Comparison of ENCODE assay signal across 35 cellular contexts in genomic region chr2:65273344-65273743, GRCh38.
"Had no signal": no experiment of that assay in that cellular context is flagged by ENCODE, and none has a peak within 500 bp of the region (broad histone marks: within the 10 kb centered on the region; RNA-seq: fewer than 3 reads in every experiment).

No MANE protein-coding gene starts in this region.

- H3K4me1 ChIP-seq: body of pancreas had no signal

- DNase-seq: activated B cell treated with CpG ODN at 0.5 μM for 24 hours; activated CD4-positive, alpha-beta memory T cell treated with anti-CD3 and anti-CD28 coated beads for 36 hours; activated CD4-positive, alpha-beta T cell treated with anti-CD3 and anti-CD28 coated beads for 4 hours; activated CD4-positive, alpha-beta T cell treated with anti-CD3 and anti-CD28 coated beads, Interleukin-2, amount 10 ng/mL, durations not matched to agents 24 days and 14 days; activated CD4-positive, alpha-beta T cell treated with anti-CD3 and anti-CD28 coated beads, Interleukin-2, amount 50 U/mL, for 1 hour; activated CD4-positive, alpha-beta T cell treated with anti-CD3 and anti-CD28 coated beads, Interleukin-2, amount 50 U/mL, for 4 hours; activated CD4-positive, CD25-positive, alpha-beta regulatory T cell treated with anti-CD3 and anti-CD28 coated beads, Interleukin-2, amount 50 U/mL, for 72 hours; activated CD8-positive, alpha-beta memory T cell treated with anti-CD3 and anti-CD28 coated beads, Interleukin-2, amount 50 U/mL, for 4 hours; activated CD8-positive, alpha-beta T cell treated with anti-CD3 and anti-CD28 coated beads for 36 hours; activated effector memory CD4-positive, alpha-beta T cell treated with anti-CD3 and anti-CD28 coated beads, Interleukin-2, amount 50 U/mL, for 16 hours; activated gamma-delta T cell treated with Interleukin-2 at 50 U/mL for 16 hours; activated naive CD4-positive, alpha-beta T cell; activated naive CD4-positive, alpha-beta T cell treated with anti-CD3 and anti-CD28 coated beads for 36 hours; activated naive CD4-positive, alpha-beta T cell treated with anti-CD3 and anti-CD28 coated beads, Interleukin-2, amount 50 U/mL, for 16 hours; activated T-cell treated with anti-CD3 and anti-CD28 coated beads for 4 hours; activated T-cell treated with anti-CD3 and anti-CD28 coated beads, Interleukin-2, amount 50 U/mL, for 1 hour; activated T-cell treated with anti-CD3 and anti-CD28 coated beads, Interleukin-2, amount 50 U/mL, for 4 hours; activated T-cell treated with anti-CD3 and anti-CD28 coated beads, Interleukin-2, amount 50 U/mL, for 72 hours; adrenal gland; amniotic stem cell; aorta; body of pancreas; brain microvascular endothelial cell; central memory CD4-positive, alpha-beta T cell; cerebellar nuclear complex; T-helper 1 cell; T-helper 2 cell; T-helper 9 cell had no signal

- H3K27me3 ChIP-seq: adrenal gland, body of pancreas, brain microvascular endothelial cell, breast epithelium had no signal

- H3K27ac ChIP-seq: adrenal gland, body of pancreas, brain microvascular endothelial cell, breast epithelium, VCaP had no signal

- H3K36me3 ChIP-seq: breast epithelium had no signal

- ATAC-seq: activated CD8-positive, alpha-beta T cell treated with anti-CD3 and anti-CD28 coated beads for 36 hours; activated naive CD4-positive, alpha-beta T cell treated with anti-CD3 and anti-CD28 coated beads, Interleukin-2, amount 50 U/mL, for 72 hours; activated T-cell treated with anti-CD3 and anti-CD28 coated beads, Interleukin-2, amount 50 U/mL, for 4 hours; activated T-cell treated with anti-CD3 and anti-CD28 coated beads, Interleukin-2, amount 50 U/mL, for 72 hours; activated T-helper 17 cell treated with anti-CD3 and anti-CD28 coated beads, Interleukin-2, amount 50 U/mL, for 72 hours; body of pancreas had no signal

- H3K4me3 ChIP-seq: adrenal gland, body of pancreas, breast epithelium had no signal

- H3K27ac Mint-ChIP-seq: activated B cell treated with CpG ODN at 0.5 μM for 24 hours; activated CD4-positive, alpha-beta memory T cell treated with anti-CD3 and anti-CD28 coated beads for 36 hours; activated CD4-positive, alpha-beta T cell treated with anti-CD3 and anti-CD28 coated beads, Interleukin-2, amount 10 ng/mL, durations not matched to agents 24 days and 14 days; activated CD8-positive, alpha-beta T cell treated with anti-CD3 and anti-CD28 coated beads for 36 hours; activated naive CD4-positive, alpha-beta T cell treated with anti-CD3 and anti-CD28 coated beads for 36 hours; activated T-helper 1 cell treated with anti-CD3 and anti-CD28 coated beads, Interleukin-12 subunit alpha, Interleukin-12 subunit beta, Interleukin-2, Interleukin-4 antibody, amounts not matched to agents 30 ng/mL and 10 ng/mL and 1 ng/mL, durations not matched to agents 14 hours and 24 hours and 36 hours; activated T-helper 17 cell treated with anti-CD3 and anti-CD28 coated beads, Interleukin-2, amount 50 U/mL, for 72 hours; T-helper 1 cell treated with Interleukin-12 subunit alpha and Interleukin-12 subunit beta and Interleukin-4 antibody, amounts not matched to agents 30 μg/mL and 1 μg/mL, for 36 hours; T-helper 2 cell treated with Interferon-gamma antibody and Interleukin-4, amounts not matched to agents 5 μg/mL and 100 μg/mL, for 36 hours had no signal

- H3K27me3 Mint-ChIP-seq: activated B cell treated with CpG ODN at 0.5 μM for 24 hours; activated CD4-positive, alpha-beta memory T cell treated with anti-CD3 and anti-CD28 coated beads for 36 hours; activated CD4-positive, alpha-beta T cell treated with anti-CD3 and anti-CD28 coated beads, Interleukin-2, amount 10 ng/mL, durations not matched to agents 24 days and 14 days; activated CD8-positive, alpha-beta T cell treated with anti-CD3 and anti-CD28 coated beads for 36 hours; activated T-helper 17 cell treated with anti-CD3 and anti-CD28 coated beads, Interleukin-2, amount 50 U/mL, for 72 hours had no signal

- H3K4me3 Mint-ChIP-seq: activated B cell treated with CpG ODN at 0.5 μM for 24 hours; activated CD4-positive, alpha-beta memory T cell treated with anti-CD3 and anti-CD28 coated beads for 36 hours; activated CD4-positive, alpha-beta T cell treated with anti-CD3 and anti-CD28 coated beads, Interleukin-2, amount 10 ng/mL, durations not matched to agents 24 days and 14 days; activated CD8-positive, alpha-beta T cell treated with anti-CD3 and anti-CD28 coated beads for 36 hours; activated naive CD4-positive, alpha-beta T cell treated with anti-CD3 and anti-CD28 coated beads for 36 hours; activated T-cell treated with anti-CD3 and anti-CD28 coated beads, Interleukin-2, amount 50 U/mL, for 4 hours; activated T-cell treated with anti-CD3 and anti-CD28 coated beads, Interleukin-2, amount 50 U/mL, for 72 hours; activated T-helper 1 cell treated with anti-CD3 and anti-CD28 coated beads, Interleukin-12 subunit alpha, Interleukin-12 subunit beta, Interleukin-2, Interleukin-4 antibody, amounts not matched to agents 30 ng/mL and 10 ng/mL and 1 ng/mL, durations not matched to agents 14 hours and 24 hours and 36 hours; activated T-helper 17 cell treated with anti-CD3 and anti-CD28 coated beads, Interleukin-2, amount 50 U/mL, for 72 hours; T-helper 1 cell treated with Interleukin-12 subunit alpha and Interleukin-12 subunit beta and Interleukin-4 antibody, amounts not matched to agents 30 μg/mL and 1 μg/mL, for 36 hours; T-helper 2 cell treated with Interferon-gamma antibody and Interleukin-4, amounts not matched to agents 5 μg/mL and 100 μg/mL, for 36 hours had no signal

- H3K4me1 Mint-ChIP-seq: activated T-helper 17 cell treated with anti-CD3 and anti-CD28 coated beads, Interleukin-2, amount 50 U/mL, for 72 hours had no signal

- H3K9me3 Mint-ChIP-seq: activated B cell treated with CpG ODN at 0.5 μM for 24 hours; activated CD4-positive, alpha-beta memory T cell treated with anti-CD3 and anti-CD28 coated beads for 36 hours; activated CD4-positive, alpha-beta T cell treated with anti-CD3 and anti-CD28 coated beads, Interleukin-2, amount 10 ng/mL, durations not matched to agents 24 days and 14 days; activated CD8-positive, alpha-beta T cell treated with anti-CD3 and anti-CD28 coated beads for 36 hours; activated naive CD4-positive, alpha-beta T cell treated with anti-CD3 and anti-CD28 coated beads for 36 hours; activated naive CD4-positive, alpha-beta T cell treated with anti-CD3 and anti-CD28 coated beads, Interleukin-2, amount 50 U/mL, for 72 hours; activated T-cell treated with anti-CD3 and anti-CD28 coated beads, Interleukin-2, amount 50 U/mL, for 4 hours; activated T-cell treated with anti-CD3 and anti-CD28 coated beads, Interleukin-2, amount 50 U/mL, for 72 hours; activated T-helper 1 cell treated with anti-CD3 and anti-CD28 coated beads, Interleukin-12 subunit alpha, Interleukin-12 subunit beta, Interleukin-2, Interleukin-4 antibody, amounts not matched to agents 30 ng/mL and 10 ng/mL and 1 ng/mL, durations not matched to agents 14 hours and 24 hours and 36 hours; activated T-helper 17 cell treated with anti-CD3 and anti-CD28 coated beads, Interleukin-2, amount 50 U/mL, for 72 hours; T-helper 1 cell treated with Interleukin-12 subunit alpha and Interleukin-12 subunit beta and Interleukin-4 antibody, amounts not matched to agents 30 μg/mL and 1 μg/mL, for 36 hours; T-helper 2 cell treated with Interferon-gamma antibody and Interleukin-4, amounts not matched to agents 5 μg/mL and 100 μg/mL, for 36 hours had no signal

- H3K9me3 ChIP-seq: adrenal gland, body of pancreas, breast epithelium had no signal
